In the genomic region with DNA sequence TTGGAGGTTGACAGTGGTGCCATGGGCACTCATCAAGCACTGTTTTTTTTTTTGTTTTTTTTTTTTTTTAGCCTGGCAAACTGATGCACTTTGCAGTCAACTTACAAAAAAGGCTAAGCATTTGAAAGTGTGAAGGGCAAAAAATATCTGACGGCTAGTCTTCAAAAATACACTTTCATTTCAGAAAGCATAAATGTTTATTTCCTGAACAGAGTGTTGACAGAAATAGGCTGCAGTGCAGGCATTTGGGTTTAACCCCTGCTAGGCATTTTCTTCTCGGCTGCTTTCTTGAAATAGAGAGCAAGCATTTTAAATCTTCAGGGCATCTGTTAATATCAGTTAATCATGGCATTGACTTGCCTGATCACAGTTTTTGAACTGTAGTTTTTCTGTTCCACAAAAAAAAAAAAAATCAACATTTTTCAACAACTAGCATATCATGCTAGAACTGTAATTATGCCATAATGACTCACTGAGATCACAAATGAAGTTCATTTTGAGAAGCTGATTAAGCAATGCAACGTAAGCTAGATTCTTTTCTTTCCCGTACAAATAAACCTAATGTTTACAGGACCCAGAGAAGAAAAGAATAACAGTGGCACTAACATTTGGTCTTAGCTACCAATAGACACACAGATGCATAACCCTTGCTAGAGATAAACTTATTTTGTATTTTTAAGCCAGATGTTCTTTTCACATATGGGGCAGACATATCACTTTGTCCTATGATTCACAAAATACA, we compare ENCODE assay signal across 1 cellular context.
TF ChIP-seq lines count a peak whose summit lies in the region.

No MANE protein-coding gene starts in this region.

TF ChIP-seq in IMR-90, 13 proteins besides CTCF, POLR2A, EP300 and RAD21 (continued from another document):
- TF ChIP-seq MAFK (IDR thresholded peaks at IDR 0.05; ENCODE audit: low read depth, low read length) = peak; percentile 50
- no peak for TF ChIP-seq RCOR1 (IDR thresholded peaks at IDR 0.05; ENCODE audit: insufficient replicate concordance, low read length)
- no peak for TF ChIP-seq RFX5 (IDR thresholded peaks at IDR 0.05; ENCODE audit: low read depth, low read length)
- TF ChIP-seq NFE2L2 (IDR thresholded peaks at IDR 0.05; ENCODE audit: low read depth, low read length) = no peak
